ENCODE assay signal across 24 cellular contexts in the genomic region with DNA sequence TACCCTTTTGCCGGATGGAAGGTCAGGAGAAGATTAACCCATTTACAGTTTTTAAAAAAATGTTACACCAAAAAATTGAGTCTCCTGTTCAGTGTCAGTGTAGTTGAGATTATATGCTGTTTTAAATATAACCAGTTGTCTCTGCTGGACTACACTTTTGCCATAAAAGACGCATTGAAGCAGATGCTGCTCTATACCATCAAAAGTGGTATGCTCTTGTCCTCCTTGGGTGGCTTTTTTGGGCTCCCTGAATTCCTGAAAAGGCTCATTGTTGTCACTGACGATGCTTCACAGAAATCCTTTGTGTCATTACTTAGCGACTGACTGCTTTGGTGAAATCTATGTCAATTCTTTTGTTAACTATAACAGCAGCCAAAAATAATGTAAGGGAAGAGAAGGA.
"Had no signal": no experiment of that assay in that cellular context is flagged by ENCODE, and none has a peak within 500 bp of the region (broad histone marks: within the 10 kb centered on the region; RNA-seq: fewer than 3 reads in every experiment).

No MANE protein-coding gene starts in this region.

- H3K27ac Mint-ChIP-seq: activated CD4-positive, alpha-beta T cell treated with anti-CD3 and anti-CD28 coated beads, Interleukin-2, amount 10 ng/mL, durations not matched to agents 24 days and 14 days; activated CD8-positive, alpha-beta memory T cell treated with anti-CD3 and anti-CD28 coated beads, Interleukin-2, amount 10 ng/mL, durations not matched to agents 7 days and 5 days; activated CD8-positive, alpha-beta T cell treated with anti-CD3 and anti-CD28 coated beads for 36 hours; activated naive CD4-positive, alpha-beta T cell treated with anti-CD3 and anti-CD28 coated beads, Interleukin-2, amount 10 ng/mL, durations not matched to agents 7 days and 5 days; effector memory CD8-positive, alpha-beta T cell; nephron progenitor cell; progenitor cell of endocrine pancreas; T-cell; T-helper 2 cell treated with Interferon-gamma antibody and Interleukin-4, amounts not matched to agents 5 μg/mL and 100 μg/mL, for 36 hours had no signal

- DNase-seq: activated CD4-positive, alpha-beta T cell treated with anti-CD3 and anti-CD28 coated beads, Interleukin-2, amount 10 ng/mL, durations not matched to agents 24 days and 14 days; activated CD8-positive, alpha-beta memory T cell treated with anti-CD3 and anti-CD28 coated beads, Interleukin-2, amount 10 ng/mL, durations not matched to agents 7 days and 5 days; activated CD8-positive, alpha-beta T cell treated with anti-CD3 and anti-CD28 coated beads for 36 hours; activated effector memory CD4-positive, alpha-beta T cell treated with anti-CD3 and anti-CD28 coated beads, Interleukin-2, amount 50 U/mL, for 16 hours; activated naive CD4-positive, alpha-beta T cell treated with anti-CD3 and anti-CD28 coated beads, Interleukin-2, amount 10 ng/mL, durations not matched to agents 7 days and 5 days; activated T-cell treated with anti-CD3 and anti-CD28 coated beads for 4 hours; body of pancreas; dermis blood vessel endothelial cell; effector memory CD8-positive, alpha-beta T cell; esophagus squamous epithelium; heart left ventricle; islet precursor cell; left cardiac atrium; mucosa of descending colon; nephron progenitor cell; occipital lobe; stimulated activated CD4-positive, alpha-beta T cell treated with anti-CD3 and anti-CD28 coated beads, Interleukin-4, amount 100 ng/mL, for 24 hours; stimulated activated naive CD4-positive, alpha-beta T cell treated with Interleukin-2 at 50 U/mL for 16 hours; T-cell; upper lobe of left lung had no signal

- H3K9me3 Mint-ChIP-seq: activated CD4-positive, alpha-beta T cell treated with anti-CD3 and anti-CD28 coated beads, Interleukin-2, amount 10 ng/mL, durations not matched to agents 24 days and 14 days; activated CD8-positive, alpha-beta T cell treated with anti-CD3 and anti-CD28 coated beads for 36 hours; activated naive CD4-positive, alpha-beta T cell treated with anti-CD3 and anti-CD28 coated beads, Interleukin-2, amount 10 ng/mL, durations not matched to agents 7 days and 5 days; effector memory CD8-positive, alpha-beta T cell; T-cell had no signal

- H3K4me1 Mint-ChIP-seq: activated naive CD4-positive, alpha-beta T cell treated with anti-CD3 and anti-CD28 coated beads, Interleukin-2, amount 10 ng/mL, durations not matched to agents 7 days and 5 days; nephron progenitor cell had no signal

- H3K4me3 Mint-ChIP-seq: activated CD4-positive, alpha-beta T cell treated with anti-CD3 and anti-CD28 coated beads, Interleukin-2, amount 10 ng/mL, durations not matched to agents 24 days and 14 days; activated CD8-positive, alpha-beta memory T cell treated with anti-CD3 and anti-CD28 coated beads, Interleukin-2, amount 10 ng/mL, durations not matched to agents 7 days and 5 days; activated CD8-positive, alpha-beta T cell treated with anti-CD3 and anti-CD28 coated beads for 36 hours; activated naive CD4-positive, alpha-beta T cell treated with anti-CD3 and anti-CD28 coated beads, Interleukin-2, amount 10 ng/mL, durations not matched to agents 7 days and 5 days; effector memory CD8-positive, alpha-beta T cell; nephron progenitor cell; T-cell; T-helper 2 cell treated with Interferon-gamma antibody and Interleukin-4, amounts not matched to agents 5 μg/mL and 100 μg/mL, for 36 hours had no signal

- ATAC-seq: activated CD4-positive, CD25-positive, alpha-beta regulatory T cell treated with anti-CD3 and anti-CD28 coated beads, Interleukin-2, amount 50 U/mL, for 24 hours; activated CD8-positive, alpha-beta memory T cell treated with anti-CD3 and anti-CD28 coated beads, Interleukin-2, amount 10 ng/mL, durations not matched to agents 7 days and 5 days; activated CD8-positive, alpha-beta T cell treated with anti-CD3 and anti-CD28 coated beads for 36 hours; body of pancreas; effector memory CD8-positive, alpha-beta T cell; gastroesophageal sphincter; heart left ventricle; left cardiac atrium; mucosa of descending colon; T-cell had no signal

- H3K27me3 Mint-ChIP-seq: activated CD4-positive, alpha-beta T cell treated with anti-CD3 and anti-CD28 coated beads, Interleukin-2, amount 10 ng/mL, durations not matched to agents 24 days and 14 days; activated CD8-positive, alpha-beta memory T cell treated with anti-CD3 and anti-CD28 coated beads, Interleukin-2, amount 10 ng/mL, durations not matched to agents 7 days and 5 days; activated CD8-positive, alpha-beta T cell treated with anti-CD3 and anti-CD28 coated beads for 36 hours; activated naive CD4-positive, alpha-beta T cell treated with anti-CD3 and anti-CD28 coated beads, Interleukin-2, amount 10 ng/mL, durations not matched to agents 7 days and 5 days; effector memory CD8-positive, alpha-beta T cell; progenitor cell of endocrine pancreas; T-cell had no signal
